In genomic region chr3:10115326-10116137, GRCh38 we compare ENCODE assay signal across 1 cellular context.
TF ChIP-seq lines count a peak whose summit lies in the region.

BRK1 (plus strand) TSS chr3:10115675; CDS start chr3:10115702, 27 bp downstream.

TF ChIP-seq in K562, 482 proteins besides CTCF, POLR2A, EP300 and RAD21 (continued from another document and continues in another):
- TF ChIP-seq VEZF1 (CRISPR knock-in tag; IDR thresholded peaks at IDR 0.05) (peak; percentile 37; the same call in 1 of the 2 replicates), ZFP91 (CRISPR knock-in tag; IDR thresholded peaks at IDR 0.05) (peak; percentile 61; the same call in 1 of the 2 replicates), MBD2 (IDR thresholded peaks at IDR 0.05; ENCODE audit: borderline replicate concordance, low read depth) (peak; percentile 77; the same call in 1 of the 2 replicates), ZNF445 (CRISPR knock-in tag; IDR thresholded peaks at IDR 0.05; ENCODE audit: low read depth) (no peak; the same call in 1 of the 2 replicates), ZNF280A (IDR thresholded peaks at IDR 0.05; ENCODE audit: low read depth, partially characterized antibody) (no peak), KLF16 (IDR thresholded peaks at IDR 0.05) (peak; percentile 83), ZNF282 (CRISPR knock-in tag; IDR thresholded peaks at IDR 0.05) (no peak), RFX5 (IDR thresholded peaks at IDR 0.05; ENCODE audit: low read depth, low read length) (no peak), TBL1XR1 (IDR thresholded peaks at IDR 0.05; ENCODE audit: low read length in 2 of 2) (no peak), NBN (IDR thresholded peaks at IDR 0.05; ENCODE audit: low read depth) (no peak), SAP30 (IDR thresholded peaks at IDR 0.05; ENCODE audit: borderline replicate concordance, insufficient read depth, low read depth, low read length, poor library complexity, severe bottlenecking) (peak; percentile 66), MTF1 (CRISPR knock-in tag; IDR thresholded peaks at IDR 0.05; ENCODE audit: borderline replicate concordance) (0 out of 2 replicates have a peak, but pooled peaks have one; percentile 3), ZNF780A (CRISPR knock-in tag; IDR thresholded peaks at IDR 0.05) (no peak), NFIC (IDR thresholded peaks at IDR 0.05) (peak; percentile 61; the same call in 1 of the 2 replicates), COPS2 (conservative IDR thresholded peaks at IDR 0.05) (no peak), ZNF184 (CRISPR knock-in tag; IDR thresholded peaks at IDR 0.05) (no peak), ELK1 (CRISPR knock-in tag; IDR thresholded peaks at IDR 0.05) (no peak), PKNOX1 (IDR thresholded peaks at IDR 0.05) (peak; percentile 50; the same call in 1 of the 2 replicates), PATZ1 (CRISPR knock-in tag; IDR thresholded peaks at IDR 0.05; ENCODE audit: borderline replicate concordance) (no peak), BRF2 (IDR thresholded peaks at IDR 0.05; ENCODE audit: borderline replicate concordance, insufficient read depth, insufficient read length) (no peak), DLX4 (CRISPR knock-in tag; IDR thresholded peaks at IDR 0.05) (no peak), SRSF1 (IDR thresholded peaks at IDR 0.05; ENCODE audit: low read depth, low read length) (no peak), ZNF431 (CRISPR knock-in tag; IDR thresholded peaks at IDR 0.05) (no peak; the same call in 1 of the 2 replicates), MITF (IDR thresholded peaks at IDR 0.05) (no peak), LARP7 (IDR thresholded peaks at IDR 0.05) (no peak), CGGBP1 (CRISPR knock-in tag; IDR thresholded peaks at IDR 0.05) (peak; percentile 79), CTBP1 (IDR thresholded peaks at IDR 0.05; ENCODE audit: borderline replicate concordance) (peak; percentile 63; the same call in 1 of the 2 replicates), PREB (CRISPR knock-in tag; IDR thresholded peaks at IDR 0.05) (no peak), MCM3 (IDR thresholded peaks at IDR 0.05) (no peak), HES1 (IDR thresholded peaks at IDR 0.05; ENCODE audit: low read depth) (no peak), SIX5 (IDR thresholded peaks at IDR 0.05; ENCODE audit: borderline replicate concordance in 1 of 2, insufficient read depth in 1 of 2, low read depth in 1 of 2, low read length in 2 of 2) (no peak), HMGXB4 (CRISPR knock-in tag; IDR thresholded peaks at IDR 0.05) (0 out of 2 replicates have a peak, but pooled peaks have one; percentile 80), ATF6 (CRISPR knock-in tag; IDR thresholded peaks at IDR 0.05) (peak; percentile 96), ELF4 (CRISPR knock-in tag; IDR thresholded peaks at IDR 0.05) (no peak), HMG20B (CRISPR knock-in tag; IDR thresholded peaks at IDR 0.05) (no peak), YY1 (IDR thresholded peaks at IDR 0.05; ENCODE audit: borderline replicate concordance in 1 of 3, control insufficient read depth in 1 of 3, extremely low read depth in 1 of 3, insufficient read depth in 3 of 3, insufficient read length in 1 of 3, insufficient replicate concordance in 2 of 3, low read depth in 1 of 3, low read length in 2 of 3) (peak; percentile 75 to 94 (median 90)), TEAD1 (CRISPR knock-in tag; IDR thresholded peaks at IDR 0.05) (peak in 1 of 2 experiments; percentile 85; a peak in 2 of 4 replicates), ZNF778 (CRISPR knock-in tag; IDR thresholded peaks at IDR 0.05) (no peak)
